In the genomic region with DNA sequence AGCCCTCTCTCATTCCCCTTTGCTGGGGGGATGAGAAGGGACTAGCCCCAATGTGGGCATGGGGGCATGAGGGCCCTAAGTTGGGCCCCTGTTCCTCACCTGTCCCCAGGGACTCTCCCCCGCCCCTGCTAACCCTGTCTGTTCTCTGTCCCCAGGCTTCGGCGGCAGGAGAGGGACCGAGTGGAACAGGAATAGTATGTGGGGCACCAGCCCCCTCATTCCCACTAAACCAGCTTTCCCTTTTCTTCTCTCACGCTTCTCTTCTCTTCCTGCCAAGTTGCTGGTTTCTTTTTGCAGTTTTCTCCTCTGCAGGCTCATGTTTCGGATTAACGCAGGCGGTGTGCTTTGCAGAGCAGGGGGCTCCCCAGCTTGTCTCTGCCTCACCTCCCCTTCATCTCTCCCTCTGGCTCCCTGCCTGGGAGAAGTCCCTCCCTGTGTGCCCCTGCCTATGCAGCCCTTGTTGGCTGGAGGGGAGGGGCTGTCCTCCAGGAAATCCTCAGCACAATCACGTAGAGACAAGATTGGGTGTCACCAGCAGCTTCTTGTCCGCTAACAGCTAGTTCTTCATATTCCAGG, we compare ENCODE assay signal across 1 cellular context.
A peak's percentile ranks its signal among the peaks of the same experiment; 100 is the strongest.
TF ChIP-seq lines count a peak whose summit lies in the region.

No MANE protein-coding gene starts in this region.

TF ChIP-seq in K562, 482 proteins besides CTCF, POLR2A, EP300 and RAD21:
- TF ChIP-seq, protein P1, sequence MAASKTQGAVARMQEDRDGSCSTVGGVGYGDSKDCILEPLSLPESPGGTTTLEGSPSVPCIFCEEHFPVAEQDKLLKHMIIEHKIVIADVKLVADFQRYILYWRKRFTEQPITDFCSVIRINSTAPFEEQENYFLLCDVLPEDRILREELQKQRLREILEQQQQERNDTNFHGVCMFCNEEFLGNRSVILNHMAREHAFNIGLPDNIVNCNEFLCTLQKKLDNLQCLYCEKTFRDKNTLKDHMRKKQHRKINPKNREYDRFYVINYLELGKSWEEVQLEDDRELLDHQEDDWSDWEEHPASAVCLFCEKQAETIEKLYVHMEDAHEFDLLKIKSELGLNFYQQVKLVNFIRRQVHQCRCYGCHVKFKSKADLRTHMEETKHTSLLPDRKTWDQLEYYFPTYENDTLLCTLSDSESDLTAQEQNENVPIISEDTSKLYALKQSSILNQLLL (CRISPR knock-in tag; IDR thresholded peaks at IDR 0.05; ENCODE audit: borderline replicate concordance) = no peak
- TF ChIP-seq, protein P2, sequence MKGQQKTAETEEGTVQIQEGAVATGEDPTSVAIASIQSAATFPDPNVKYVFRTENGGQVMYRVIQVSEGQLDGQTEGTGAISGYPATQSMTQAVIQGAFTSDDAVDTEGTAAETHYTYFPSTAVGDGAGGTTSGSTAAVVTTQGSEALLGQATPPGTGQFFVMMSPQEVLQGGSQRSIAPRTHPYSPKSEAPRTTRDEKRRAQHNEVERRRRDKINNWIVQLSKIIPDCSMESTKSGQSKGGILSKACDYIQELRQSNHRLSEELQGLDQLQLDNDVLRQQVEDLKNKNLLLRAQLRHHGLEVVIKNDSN (CRISPR knock-in tag; IDR thresholded peaks at IDR 0.05) = 0 out of 2 replicates have a peak, but pooled peaks have one; percentile 8
- TF ChIP-seq TAL1 (IDR thresholded peaks at IDR 0.05) (no peak), ZBTB17 (CRISPR knock-in tag; IDR thresholded peaks at IDR 0.05) (no peak)
TF ChIP-seq in K562: peak in this region for 1.
